In genomic region chrX:153627675-153628111, GRCh38 we compare ENCODE assay signal across 2 cellular contexts.
TF ChIP-seq lines count a peak whose summit lies in the region.

No MANE protein-coding gene starts in this region.

TF ChIP-seq in SK-N-SH, 30 proteins besides CTCF, POLR2A, EP300 and RAD21:
- TF ChIP-seq REST (IDR thresholded peaks at IDR 0.05; ENCODE audit: low read depth, low read length) (no peak), RCOR1 (IDR thresholded peaks at IDR 0.05; ENCODE audit: low read length) (no peak), TAF1 (IDR thresholded peaks at IDR 0.05; ENCODE audit: borderline replicate concordance, low read depth, low read length) (no peak), MAX (IDR thresholded peaks at IDR 0.05; ENCODE audit: low read depth) (no peak), IRF3 (IDR thresholded peaks at IDR 0.05; ENCODE audit: low read depth, low read length) (no peak), YY1 (IDR thresholded peaks at IDR 0.05; ENCODE audit: low read depth) (no peak), RFX5 (IDR thresholded peaks at IDR 0.05; ENCODE audit: low read length) (no peak), NFIC (IDR thresholded peaks at IDR 0.05; ENCODE audit: borderline replicate concordance) (no peak), MXI1 (IDR thresholded peaks at IDR 0.05; ENCODE audit: low read depth, low read length) (no peak), GABPA (IDR thresholded peaks at IDR 0.05; ENCODE audit: low read depth) (no peak), TCF12 (IDR thresholded peaks at IDR 0.05) (no peak), SMC3 (IDR thresholded peaks at IDR 0.05; ENCODE audit: low read depth, low read length) (no peak), USF2 (IDR thresholded peaks at IDR 0.05; ENCODE audit: borderline replicate concordance, low read depth, low read length) (no peak)
TF ChIP-seq in SK-N-SH: peak in this region for 0.

TF ChIP-seq in SK-N-SH treated with all-trans-retinoic acid at 6 μM for 48 hours, 23 proteins besides CTCF, POLR2A, EP300 and RAD21:
- TF ChIP-seq ZNF8 (CRISPR knock-in tag; IDR thresholded peaks at IDR 0.05) (no peak), BACH2 (CRISPR knock-in tag; IDR thresholded peaks at IDR 0.05; ENCODE audit: borderline replicate concordance) (no peak), ESRRG (CRISPR knock-in tag; IDR thresholded peaks at IDR 0.05) (no peak), ZC3H10 (CRISPR knock-in tag; IDR thresholded peaks at IDR 0.05) (no peak), SNAI2 (CRISPR knock-in tag; IDR thresholded peaks at IDR 0.05) (no peak), PATZ1 (CRISPR knock-in tag; IDR thresholded peaks at IDR 0.05; ENCODE audit: borderline replicate concordance) (no peak), ZFP30 (CRISPR knock-in tag; IDR thresholded peaks at IDR 0.05) (no peak), TSHZ2 (CRISPR knock-in tag; IDR thresholded peaks at IDR 0.05) (no peak), CREB5 (CRISPR knock-in tag; IDR thresholded peaks at IDR 0.05; ENCODE audit: low read depth) (no peak), GLIS3 (CRISPR knock-in tag; IDR thresholded peaks at IDR 0.05) (no peak), TCF4 (CRISPR knock-in tag; IDR thresholded peaks at IDR 0.05; ENCODE audit: borderline replicate concordance) (no peak), ZNF565 (CRISPR knock-in tag; conservative IDR thresholded peaks at IDR 0.05; ENCODE audit: low read depth) (no peak), ZFP3 (CRISPR knock-in tag; IDR thresholded peaks at IDR 0.05) (no peak), TOX (CRISPR knock-in tag; IDR thresholded peaks at IDR 0.05; ENCODE audit: borderline replicate concordance) (no peak), ISL1 (CRISPR knock-in tag; IDR thresholded peaks at IDR 0.05) (no peak), RARB (CRISPR knock-in tag; IDR thresholded peaks at IDR 0.05) (no peak), OSR1 (CRISPR knock-in tag; IDR thresholded peaks at IDR 0.05) (no peak), PPARA (CRISPR knock-in tag; IDR thresholded peaks at IDR 0.05; ENCODE audit: borderline replicate concordance) (no peak), POU6F1 (CRISPR knock-in tag; IDR thresholded peaks at IDR 0.05; ENCODE audit: borderline replicate concordance, low read depth) (no peak), CSRNP3 (CRISPR knock-in tag; IDR thresholded peaks at IDR 0.05) (no peak)
